ENCODE assay signal across 7 cellular contexts in genomic region chr13:36344173-36344572, GRCh38. TPM values are rescaled to one million over a fixed set of nuclear protein-coding genes. Genes with fewer than 3 reads are reported as not detected.
DNase-seq lines count a peak whose midpoint lies in the region; ATAC-seq and TF ChIP-seq lines count a peak whose summit lies in the region.

No MANE protein-coding gene starts in this region.

- no CpG with 5 or more reads among the region's 6 CpGs for WGBS in H9 (ENCODE audit: extremely low coverage, insufficient read length, low lambda C conversion rate)

- peaks cover 2% of the 10 kb centered on the region for H3K79me1 ChIP-seq in H9 (ENCODE audit: insufficient read depth, low read depth, low read length, poor library complexity, severe bottlenecking)

- TF ChIP-seq CTCF in H9 (conservative IDR thresholded peaks at IDR 0.05) (no peak), fibroblast of mammary gland (conservative IDR thresholded peaks at IDR 0.05; ENCODE audit: control insufficient read depth, insufficient read depth, low read depth, low read length) (no peak), MM.1S (IDR thresholded peaks at IDR 0.05; ENCODE audit: low read length) (no peak)

- no peak for DNase-seq in H9
- DNase-seq in SJCRH30, result peak in 1 of 2 experiments; percentile 45
- peak; percentile 84 for DNase-seq in fibroblast of mammary gland (ENCODE audit: low read depth)
- no peak for DNase-seq in MM.1S
- DNase-seq in Kasumi-1 (lab: John Stamatoyannopoulos, UW), result no peak

- peak overlapping the region; percentile 53 for H3K4me2 ChIP-seq in H9 (ENCODE audit: insufficient read depth, insufficient read length, low read length)
- H3K4me2 ChIP-seq in skeletal muscle satellite cell (ENCODE audit: low read length), result peak overlapping the region; percentile 89
- H3K4me2 ChIP-seq in MM.1S (ENCODE audit: low read depth, low read length), result no peak overlapping the region

- no peaks in the 10 kb centered on the region for H3F3A ChIP-seq in MM.1S (ENCODE audit: insufficient read depth, low read length)

- no peak overlapping the region for H4K91ac ChIP-seq in H9 (ENCODE audit: insufficient read length, low read depth, low read length)

- H2AK5ac ChIP-seq in H9 (ENCODE audit: insufficient read length, low read length), result peak overlapping the region; percentile 83

- no peaks in the 10 kb centered on the region for H3K27me3 ChIP-seq in H9 (ENCODE audit: insufficient read depth, low read length)
- no peaks in the 10 kb centered on the region for H3K27me3 ChIP-seq in SJCRH30
- H3K27me3 ChIP-seq in skeletal muscle satellite cell (ENCODE audit: control insufficient read depth, insufficient read depth, low read length), result no peaks in the 10 kb centered on the region
- H3K27me3 ChIP-seq in MM.1S (replicated peaks; ENCODE audit: insufficient read depth, low read length), result no peaks in the 10 kb centered on the region

- H3K9me3 ChIP-seq in H9 (ENCODE audit: control insufficient read depth, low read depth, low read length) (no peaks in the 10 kb centered on the region), SJCRH30 (replicated peaks) (no peaks in the 10 kb centered on the region; the same call in 1 of the 2 replicates), skeletal muscle satellite cell (replicated peaks; ENCODE audit: low read length) (no peaks in the 10 kb centered on the region), MM.1S (replicated peaks; ENCODE audit: insufficient read depth, low read length) (no peaks in the 10 kb centered on the region)

- H3K4me1 ChIP-seq in H9 (ENCODE audit: insufficient read depth, low read length), result no peaks in the 10 kb centered on the region
- H3K4me1 ChIP-seq in SJCRH30, result peaks cover 6% of the 10 kb centered on the region; the same call in 1 of the 2 replicates
- peaks cover 20% of the 10 kb centered on the region for H3K4me1 ChIP-seq in skeletal muscle satellite cell (ENCODE audit: control insufficient read depth, insufficient read depth, low read length)
- H3K4me1 ChIP-seq in MM.1S (ENCODE audit: low read length), result no peaks in the 10 kb centered on the region

- ATAC-seq in HG02610 (IDR thresholded peaks at IDR 0.05; ENCODE audit: unreplicated experiment), result no peak

- H2BK12ac ChIP-seq in H9 (ENCODE audit: insufficient read length, low read depth, low read length), result no peak overlapping the region

- peaks cover 10% of the 10 kb centered on the region for H3K36me3 ChIP-seq in SJCRH30
- no peaks in the 10 kb centered on the region for H3K36me3 ChIP-seq in skeletal muscle satellite cell (ENCODE audit: insufficient read depth, low read length)
- no peaks in the 10 kb centered on the region for H3K36me3 ChIP-seq in MM.1S (replicated peaks; ENCODE audit: insufficient read depth, low read length)

- H3K27me3 Mint-ChIP-seq in H9 (ENCODE audit: low read depth), result no peaks in the 10 kb centered on the region

- no peak overlapping the region for H3K23ac ChIP-seq in H9 (ENCODE audit: insufficient read length, low read depth, low read length)

- no peak overlapping the region for H3K56ac ChIP-seq in H9 (ENCODE audit: insufficient read length, low read depth, low read length)

- no peak overlapping the region for H3K18ac ChIP-seq in H9 (ENCODE audit: insufficient read length, low read depth, low read length)

- H3K9me3 Mint-ChIP-seq in H9, result no peaks in the 10 kb centered on the region

- no peak overlapping the region for H4K5ac ChIP-seq in H9 (ENCODE audit: insufficient read length, low read depth, low read length)

- H4K8ac ChIP-seq in H9 (replicated peaks; ENCODE audit: insufficient read length, low read depth, low read length), result no peak overlapping the region

- H3K27ac Mint-ChIP-seq in H9, result no peak overlapping the region

- H4K20me1 ChIP-seq in H9 (ENCODE audit: control insufficient read depth, insufficient read depth, insufficient read length), result no peaks in the 10 kb centered on the region
- no peaks in the 10 kb centered on the region for H4K20me1 ChIP-seq in MM.1S (ENCODE audit: insufficient read depth, low read length)

- peaks cover 19 to 39% of the 10 kb centered on the region in 2 experiments for H3K4me1 Mint-ChIP-seq in H9

- H2AFZ ChIP-seq in H9 (ENCODE audit: low read length), result no peak overlapping the region
- H2AFZ ChIP-seq in MM.1S (ENCODE audit: low read length), result no peak overlapping the region

- H2BK20ac ChIP-seq in H9 (ENCODE audit: low read depth, low read length, poor library complexity, severe bottlenecking), result no peak overlapping the region

- no peak overlapping the region for H2BK15ac ChIP-seq in H9 (ENCODE audit: low read depth, low read length)

- H2BK5ac ChIP-seq in H9 (ENCODE audit: insufficient read length, low read length), result no peak overlapping the region

- H3K9ac ChIP-seq in H9 (ENCODE audit: extremely low read depth, insufficient read length, low read length) (no peak overlapping the region), skeletal muscle satellite cell (ENCODE audit: low read depth, low read length) (peak overlapping the region; percentile 98), MM.1S (ENCODE audit: low read length) (no peak overlapping the region)

- H3K36me3 Mint-ChIP-seq in H9 (ENCODE audit: insufficient read depth in 1 of 3, low read depth in 3 of 3), result peaks cover 0 to 3% (median 0%) of the 10 kb centered on the region in 3 experiments; a peak in 2 of 7 replicates

- no peak overlapping the region for H3T11ph ChIP-seq in H9 (ENCODE audit: low read length)

- H3K79me2 ChIP-seq in H9 (ENCODE audit: insufficient read depth, low read length) (peaks cover 20% of the 10 kb centered on the region; the same call in 1 of the 2 replicates), MM.1S (ENCODE audit: low read length) (no peaks in the 10 kb centered on the region)

- peaks cover 8% of the 10 kb centered on the region for H3K23me2 ChIP-seq in H9 (ENCODE audit: insufficient read length, low read depth, low read length, poor library complexity, severe bottlenecking)

- no peak overlapping the region for H3K14ac ChIP-seq in H9 (ENCODE audit: insufficient read depth, low read length)

- peak overlapping the region; percentile 82 for H3K4me3 ChIP-seq in SJCRH30
- peak overlapping the region; percentile 74 for H3K4me3 ChIP-seq in fibroblast of mammary gland (ENCODE audit: control insufficient read depth, low read depth, low read length)
- peak overlapping the region; percentile 82 for H3K4me3 ChIP-seq in skeletal muscle satellite cell (ENCODE audit: low read length)
- H3K4me3 ChIP-seq in MM.1S (ENCODE audit: low read length), result no peak overlapping the region

- no peaks in the 10 kb centered on the region for H3K9me2 ChIP-seq in MM.1S (replicated peaks; ENCODE audit: insufficient read depth, low read length)

- H2BK120ac ChIP-seq in H9 (ENCODE audit: low read depth, low read length, poor library complexity, severe bottlenecking), result no peak overlapping the region

- no peak overlapping the region for H3K27ac ChIP-seq in H9 (ENCODE audit: insufficient read length, low read depth, low read length)
- H3K27ac ChIP-seq in SJCRH30, result peak overlapping the region; percentile 94
- H3K27ac ChIP-seq in MM.1S (ENCODE audit: low read length), result no peak overlapping the region

- no peak overlapping the region for H3K4ac ChIP-seq in H9 (ENCODE audit: low read depth, low read length)

- H3K4me3 Mint-ChIP-seq in H9, result peak overlapping the region in 1 of 2 experiments; percentile 86; a peak in 2 of 5 replicates

RNA-seq across cellular contexts. Expression of gene SPART, which starts 2.0 kb away (rescaled TPM):
- 60.6 and 60.9 TPM in 2 replicates for total RNA-seq in H9 (2021)
- total RNA-seq in SJCRH30 (2014; rRNA removed; shearing (Covaris generic)), result 130 and 136 TPM in 2 replicates
- 39.5 and 67.4 TPM in 2 replicates for total RNA-seq in skeletal muscle satellite cell (2012; rRNA removed)

RNA-seq across cellular contexts. Expression of gene CCDC169, which starts 46.6 kb away (rescaled TPM):
- 19.1 and 20.5 TPM in 2 replicates for total RNA-seq in H9 (2021)
- total RNA-seq in SJCRH30 (2014; rRNA removed; shearing (Covaris generic)), result 5.6 and 8.5 TPM in 2 replicates
- 2.0 and 2.8 TPM in 2 replicates for total RNA-seq in skeletal muscle satellite cell (2012; rRNA removed)
